1 cellular context compared by ENCODE assay signal in genomic region chr3:184350618-184351017, GRCh38.
TF ChIP-seq lines count a peak whose summit lies in the region.

No MANE protein-coding gene starts in this region.

TF ChIP-seq in HCT116, 20 proteins besides CTCF, POLR2A, EP300 and RAD21 (continued from another document):
- TF ChIP-seq REST (IDR thresholded peaks at IDR 0.05; ENCODE audit: low read depth) = no peak
- TF ChIP-seq MAX (IDR thresholded peaks at IDR 0.05) = no peak
- TF ChIP-seq CEBPB (IDR thresholded peaks at IDR 0.05; ENCODE audit: low read depth) = no peak
- TF ChIP-seq SIN3A (IDR thresholded peaks at IDR 0.05; ENCODE audit: low read depth) = no peak
- no peak for TF ChIP-seq EZH2 (IDR thresholded peaks at IDR 0.05)
- no peak for TF ChIP-seq ATF3 (IDR thresholded peaks at IDR 0.05)
